41 cellular contexts compared by ENCODE assay signal in the genomic region with DNA sequence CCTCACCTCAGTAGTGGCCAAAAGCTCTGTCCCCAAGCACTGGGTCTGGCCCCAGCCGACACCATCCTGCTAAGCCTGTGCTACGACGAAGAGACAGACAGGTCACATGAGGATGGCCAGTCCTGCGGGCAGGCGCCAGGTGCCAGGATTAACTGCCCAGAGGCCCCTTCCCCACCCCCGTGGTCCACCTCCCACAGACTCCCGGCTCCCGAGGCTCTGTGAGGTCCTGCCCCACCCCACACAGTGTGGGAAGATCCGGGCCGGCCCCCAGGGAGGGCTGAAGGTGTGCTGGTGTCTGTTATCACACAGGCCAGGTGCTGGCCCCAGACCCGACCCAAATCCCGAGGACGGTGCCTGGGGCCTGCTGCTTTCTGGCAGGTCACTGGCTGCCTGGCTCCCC. TPM values are rescaled to one million over a fixed set of nuclear protein-coding genes. Genes with fewer than 3 reads are reported as not detected.
"Had no signal": no experiment of that assay in that cellular context is flagged by ENCODE, and none has a peak within 500 bp of the region (broad histone marks: within the 10 kb centered on the region; RNA-seq: fewer than 3 reads in every experiment).

No MANE protein-coding gene starts in this region.

- H3K4me3 ChIP-seq: coronary artery, dorsolateral prefrontal cortex, gastroesophageal sphincter, hepatocyte, pancreas, prostate gland, sigmoid colon, stomach, suprapubic skin, tibial artery had no signal

- ATAC-seq: activated CD4-positive, CD25-positive, alpha-beta regulatory T cell treated with anti-CD3 and anti-CD28 coated beads, Interleukin-2, amount 50 U/mL, for 24 hours; gastroesophageal sphincter; left ventricle myocardium superior; pancreas; stimulated activated naive B cell treated with anti-CD40 and anti-IgM and Interleukin-4, amounts not matched to agents 10 μg/mL and 1 μg/mL and 100 μg/mL, for 72 hours had no signal

- H3K9me3 ChIP-seq: gastroesophageal sphincter, pancreas, prostate gland, sigmoid colon, stomach, suprapubic skin, tibial artery had no signal

- H3K4me2 ChIP-seq: hepatocyte had no signal

- H3K36me3 ChIP-seq: prostate gland had no signal

- DNase-seq: activated CD4-positive, alpha-beta memory T cell treated with anti-CD3 and anti-CD28 coated beads for 36 hours; activated CD4-positive, alpha-beta T cell treated with anti-CD3 and anti-CD28 coated beads, Interleukin-2, amount 10 ng/mL, durations not matched to agents 24 days and 14 days; activated CD8-positive, alpha-beta memory T cell treated with anti-CD3 and anti-CD28 coated beads, Interleukin-2, amount 50 U/mL, for 4 hours; activated effector memory CD4-positive, alpha-beta T cell treated with anti-CD3 and anti-CD28 coated beads, Interleukin-2, amount 50 U/mL, for 16 hours; activated naive CD4-positive, alpha-beta T cell treated with anti-CD3 and anti-CD28 coated beads, Interleukin-2, amount 10 ng/mL, durations not matched to agents 7 days and 5 days; activated T-cell treated with anti-CD3 and anti-CD28 coated beads, Interleukin-2, amount 50 U/mL, for 1 hour; amniotic stem cell; brain microvascular endothelial cell; dorsolateral prefrontal cortex; effector memory CD4-positive, alpha-beta T cell; islet precursor cell; left ventricle myocardium superior; naive B cell; nucleus accumbens; retina; sigmoid colon; small intestine; stimulated activated CD4-positive, alpha-beta T cell treated with anti-CD3 and anti-CD28 coated beads, Interleukin-4, amount 100 ng/mL, for 24 hours; stimulated activated CD8-positive, alpha-beta memory T cell treated with anti-CD3 and anti-CD28 coated beads, Interleukin-4, amount 100 ng/mL, for 48 hours; stimulated activated naive B cell treated with anti-CD40 and anti-IgM and Interleukin-4, amounts not matched to agents 10 μg/mL and 1 μg/mL and 100 μg/mL, for 72 hours; stomach; T-helper 9 cell; tibial artery had no signal

- H3K4me1 ChIP-seq: pancreas had no signal

- H2AFZ ChIP-seq: hepatocyte had no signal

- H3K27me3 ChIP-seq: brain microvascular endothelial cell, dorsolateral prefrontal cortex, gastroesophageal sphincter, hepatocyte, pancreas, sigmoid colon, stomach, suprapubic skin, tibial artery had no signal

- H3K27ac ChIP-seq: brain microvascular endothelial cell, coronary artery, gastroesophageal sphincter, hepatocyte, pancreas, prostate gland, sigmoid colon, stomach, suprapubic skin, tibial artery, VCaP had no signal

RNA-seq across cellular contexts. Expression of a gene that starts 27.2 kb away (rescaled TPM):
- total RNA-seq: activated CD4-positive, alpha-beta memory T cell treated with anti-CD3 and anti-CD28 coated beads for 36 hours; activated CD4-positive, alpha-beta T cell treated with anti-CD3 and anti-CD28 coated beads, Interleukin-2, amount 10 ng/mL, durations not matched to agents 24 days and 14 days; activated CD8-positive, alpha-beta memory T cell treated with anti-CD3 and anti-CD28 coated beads for 36 hours; activated T-helper 1 cell treated with anti-CD3 and anti-CD28 coated beads, Interleukin-12 subunit alpha, Interleukin-12 subunit beta, Interleukin-2, Interleukin-4 antibody, amounts not matched to agents 30 ng/mL and 10 ng/mL and 1 ng/mL, durations not matched to agents 14 hours and 24 hours and 36 hours; astrocyte; cardiac septum; cerebellum; endothelial cell of umbilical vein; fibroblast of lung; gastroesophageal sphincter; left ventricle myocardium superior; lung microvascular endothelial cell had no signal
- polyA plus RNA-seq: endothelial cell of umbilical vein, fibroblast of lung, neural cell had no signal

RNA-seq across cellular contexts. Expression of a gene that starts 34.1 kb away (rescaled TPM):
- total RNA-seq: fibroblast of villous mesenchyme had no signal
- polyA plus RNA-seq: neural cell had no signal
